19 cellular contexts compared by ENCODE assay signal in the genomic region with DNA sequence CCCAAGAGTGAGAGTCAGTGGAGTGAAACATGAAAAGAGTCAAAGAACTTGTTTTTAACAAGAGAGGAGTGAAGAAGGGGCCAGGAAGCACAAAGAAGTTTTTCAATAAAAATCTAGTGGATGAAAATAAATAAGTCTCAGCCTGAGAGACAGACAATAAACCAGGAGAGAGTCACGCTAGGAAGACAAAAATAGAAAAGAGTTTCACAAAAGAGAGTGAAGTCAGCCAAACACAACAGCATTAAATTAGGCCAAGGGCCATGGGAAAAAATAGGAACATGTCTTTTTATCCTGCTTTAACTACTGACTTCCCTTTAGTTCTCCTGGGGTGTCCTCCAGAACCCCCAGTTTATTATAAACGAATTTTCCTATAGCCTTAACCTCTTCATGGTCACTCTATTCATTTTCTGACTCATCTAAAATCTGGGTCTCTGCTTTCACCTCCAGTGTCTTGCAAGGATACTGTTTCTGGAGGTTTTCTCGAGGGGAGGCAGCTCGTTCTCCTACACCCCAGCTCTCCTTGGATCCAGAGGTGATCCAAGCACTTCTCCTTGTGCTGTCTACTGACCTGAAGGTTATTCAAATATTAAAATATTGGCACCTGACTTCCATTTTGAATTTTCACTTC.
"Had no signal": no experiment of that assay in that cellular context is flagged by ENCODE, and none has a peak within 500 bp of the region (broad histone marks: within the 10 kb centered on the region; RNA-seq: fewer than 3 reads in every experiment).

No MANE protein-coding gene starts in this region.

- H3K27ac ChIP-seq: colonic mucosa, esophagus squamous epithelium, neutrophil, pancreas, stomach, thyroid gland had no signal

- H3K4me3 Mint-ChIP-seq: dendritic cell treated with granulocyte-macrophage colony-stimulating factor and Interleukin-4, amounts not matched to agents 40 ng/mL and 50 ng/mL, for 4 days; mesothelial cell of epicardium; naive B cell; stimulated activated effector memory CD8-positive, alpha-beta T cell treated with anti-CD3 and anti-CD28 coated beads, Interleukin-12 subunit alpha, Interleukin-12 subunit beta, amount 100 ng/mL, for 72 hours had no signal

- H3K9me3 ChIP-seq: colonic mucosa, neutrophil, pancreas, thyroid gland had no signal

- H3K4me3 ChIP-seq: colonic mucosa, esophagus squamous epithelium, mucosa of descending colon, pancreas, stomach, thyroid gland had no signal

- H3K27me3 ChIP-seq: colonic mucosa, esophagus squamous epithelium, neutrophil, pancreas, stomach, thyroid gland had no signal

- H3K27me3 Mint-ChIP-seq: dendritic cell treated with granulocyte-macrophage colony-stimulating factor and Interleukin-4, amounts not matched to agents 40 ng/mL and 50 ng/mL, for 4 days; naive B cell had no signal

- ATAC-seq: mucosa of descending colon; pancreas; sciatic nerve; stimulated activated effector memory CD8-positive, alpha-beta T cell treated with anti-CD3 and anti-CD28 coated beads, Interleukin-12 subunit alpha, Interleukin-12 subunit beta, amount 100 ng/mL, for 72 hours had no signal

- H3K4me1 Mint-ChIP-seq: mesothelial cell of epicardium; naive B cell; stimulated activated effector memory CD8-positive, alpha-beta T cell treated with anti-CD3 and anti-CD28 coated beads, Interleukin-12 subunit alpha, Interleukin-12 subunit beta, amount 100 ng/mL, for 72 hours had no signal

- H3K4me1 ChIP-seq: colonic mucosa, esophagus squamous epithelium, pancreas, stomach, thyroid gland had no signal

- DNase-seq: colonic mucosa; effector CD8-positive, alpha-beta T cell; esophagus squamous epithelium; head of caudate nucleus; mesenchymal stem cell; mucosa of descending colon; naive B cell; pancreas; stimulated activated CD4-positive, alpha-beta T cell treated with anti-CD3 and anti-CD28 coated beads, Interleukin-2, amount 100 ng/mL, for 24 hours; stimulated activated CD4-positive, alpha-beta T cell treated with anti-CD3 and anti-CD28 coated beads, Interleukin-4, amount 100 ng/mL, for 24 hours; stimulated activated naive CD4-positive, alpha-beta T cell treated with Interleukin-2 at 50 U/mL for 16 hours; stomach; thyroid gland; trophoblast cell had no signal

- H3K36me3 ChIP-seq: colonic mucosa, esophagus squamous epithelium, neutrophil, pancreas, stomach, thyroid gland had no signal

- H3K27ac Mint-ChIP-seq: dendritic cell treated with granulocyte-macrophage colony-stimulating factor and Interleukin-4, amounts not matched to agents 40 ng/mL and 50 ng/mL, for 4 days; mesothelial cell of epicardium; naive B cell; stimulated activated effector memory CD8-positive, alpha-beta T cell treated with anti-CD3 and anti-CD28 coated beads, Interleukin-12 subunit alpha, Interleukin-12 subunit beta, amount 100 ng/mL, for 72 hours had no signal

- H3K36me3 Mint-ChIP-seq: stimulated activated effector memory CD8-positive, alpha-beta T cell treated with anti-CD3 and anti-CD28 coated beads, Interleukin-12 subunit alpha, Interleukin-12 subunit beta, amount 100 ng/mL, for 72 hours had no signal
